ENCODE assay signal across 20 cellular contexts in the genomic region with DNA sequence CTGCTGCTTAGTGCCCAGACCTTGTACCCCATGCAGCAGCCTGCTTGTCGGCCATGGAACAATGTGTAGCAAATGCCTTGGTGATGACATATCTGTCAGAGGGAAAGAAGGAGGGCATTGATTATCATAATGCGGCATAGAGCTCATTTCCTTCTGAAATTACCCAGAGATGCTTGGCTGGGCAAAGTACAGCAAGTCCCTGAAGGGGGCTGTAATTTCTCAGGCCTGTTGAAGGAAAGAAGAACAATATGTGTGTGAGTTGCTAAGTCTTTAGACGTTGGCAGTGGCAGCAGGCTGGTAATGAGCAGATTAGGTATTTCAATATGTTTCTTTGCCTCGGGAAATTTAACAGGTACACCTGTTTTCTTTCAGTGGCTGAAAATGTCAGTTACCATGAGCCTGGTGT.
DNase-seq lines count a peak whose midpoint lies in the region; ATAC-seq and TF ChIP-seq lines count a peak whose summit lies in the region.
"Had no signal": no experiment of that assay in that cellular context is flagged by ENCODE, and none has a peak within 500 bp of the region (broad histone marks: within the 10 kb centered on the region; RNA-seq: fewer than 3 reads in every experiment).

No MANE protein-coding gene starts in this region.

- peak; percentile 78 for DNase-seq in A673 (ENCODE audit: low spot score)
- peak; percentile 55 for DNase-seq in NCI-H2227 treated with DMSO at 0.1 percent for 48 hours (lab: John Stamatoyannopoulos, UW)
- no peak for DNase-seq in foreskin keratinocyte
- DNase-seq in osteoblast (ENCODE audit: insufficient read length, low spot score, missing footprints) = no peak
- no peak for DNase-seq in DMS153 (lab: John Stamatoyannopoulos, UW)
- no peak for DNase-seq in CD8-positive, alpha-beta T cell
- no peak for DNase-seq in NCI-H82 treated with DMSO at 0.1 percent for 48 hours (lab: John Stamatoyannopoulos, UW; ENCODE audit: unreplicated experiment)
- no peak for DNase-seq in activated gamma-delta T cell treated with Interleukin-2 at 50 U/mL for 16 hours
- DNase-seq: activated CD4-positive, alpha-beta T cell treated with anti-CD3 and anti-CD28 coated beads for 4 hours; activated naive CD4-positive, alpha-beta T cell treated with Interleukin-2 at 50 U/mL for 16 hours; CD8-positive, alpha-beta memory T cell; cortex of kidney; KG1; kidney; NCI-H146; NCI-H446 treated with DMSO at 0.1 percent for 48 hours; SHP77 treated with DMSO at 0.1 percent for 48 hours; stimulated activated naive CD4-positive, alpha-beta T cell treated with Interleukin-2 at 50 U/mL for 16 hours; T1000 had no signal

- peaks cover 8% of the 10 kb centered on the region for H3K79me2 ChIP-seq in osteoblast (ENCODE audit: insufficient read depth, low read length)

- H3K9me3 Mint-ChIP-seq in CD8-positive, alpha-beta T cell = no peaks in the 10 kb centered on the region
- H3K9me3 Mint-ChIP-seq: CD8-positive, alpha-beta memory T cell had no signal

- H2AFZ ChIP-seq in osteoblast (ENCODE audit: low read length) = peak overlapping the region; percentile 51

- no peaks in the 10 kb centered on the region for H3K27me3 ChIP-seq in A673 (replicated peaks; ENCODE audit: insufficient read depth, low read depth, low read length, poor library complexity)
- no peaks in the 10 kb centered on the region for H3K27me3 ChIP-seq in foreskin keratinocyte
- no peaks in the 10 kb centered on the region for H3K27me3 ChIP-seq in osteoblast (ENCODE audit: insufficient read depth, low read length)
- no peaks in the 10 kb centered on the region for H3K27me3 ChIP-seq in CD8-positive, alpha-beta T cell (ENCODE audit: insufficient read depth, low read length)

- H3K27ac ChIP-seq in A673 (ENCODE audit: low read depth, low read length, poor library complexity, severe bottlenecking) (no peak overlapping the region), foreskin keratinocyte (peak overlapping the region; percentile 59), osteoblast (ENCODE audit: low read depth, low read length) (peak overlapping the region; percentile 85)
- H3K27ac ChIP-seq in CD8-positive, alpha-beta T cell (ENCODE audit: low read depth, low read length) = no peak overlapping the region

- POLR2A ChIA-PET in A673 (lab: Charles Lee; ENCODE audit: low non-redundant PET) = no interaction called here
- POLR2A ChIA-PET in CD8-positive, alpha-beta T cell (lab: Charles Lee) = no interaction called here

- H3K4me3 ChIP-seq in A673 (ENCODE audit: low read depth, low read length, poor library complexity, severe bottlenecking) = no peak overlapping the region
- H3K4me3 ChIP-seq in osteoblast (ENCODE audit: insufficient read depth, low read length) = no peak overlapping the region
- H3K4me3 ChIP-seq in CD8-positive, alpha-beta T cell (ENCODE audit: low read depth, low read length) = no peak overlapping the region

- H3K9me3 ChIP-seq in A673 (ENCODE audit: low read depth, low read length, poor library complexity, severe bottlenecking) = no peaks in the 10 kb centered on the region
- H3K9me3 ChIP-seq in osteoblast (ENCODE audit: low read depth, low read length) = no peaks in the 10 kb centered on the region
- no peaks in the 10 kb centered on the region for H3K9me3 ChIP-seq in CD8-positive, alpha-beta T cell (ENCODE audit: low read length)

- no peak overlapping the region for H3K4me3 Mint-ChIP-seq in CD8-positive, alpha-beta T cell
- H3K4me3 Mint-ChIP-seq: CD8-positive, alpha-beta memory T cell had no signal

- BruUV-seq in A673 (replicated peaks; lab: Mats Ljungman, UMichigan) = no TSS peak

- no peaks in the 10 kb centered on the region for H3K4me1 Mint-ChIP-seq in CD8-positive, alpha-beta T cell (ENCODE audit: low read depth)

- no peaks in the 10 kb centered on the region for H4K20me1 ChIP-seq in osteoblast (ENCODE audit: insufficient read depth, low read length)

- TF ChIP-seq CTCF in A673 (conservative IDR thresholded peaks at IDR 0.05; ENCODE audit: low read depth, low read length) (no peak), foreskin keratinocyte (conservative IDR thresholded peaks at IDR 0.05) (no peak), osteoblast (IDR thresholded peaks at IDR 0.05; ENCODE audit: extremely low read depth, low read depth, low read length) (no peak)
- TF ChIP-seq CTCF in CD8-positive, alpha-beta T cell (IDR thresholded peaks at IDR 0.05) = no peak

- intact Hi-C loops in A673 (cut with micrococcal nuclease; ENCODE audit: unreplicated experiment) = no loop called here
- intact Hi-C loops in CD8-positive, alpha-beta T cell (cut with DNase I, micrococcal nuclease) = no loop called here

- H3K4me1 ChIP-seq in A673 (ENCODE audit: insufficient read depth, low read length, poor library complexity, severe bottlenecking) (peaks cover 17% of the 10 kb centered on the region), foreskin keratinocyte (peaks cover 34% of the 10 kb centered on the region), osteoblast (ENCODE audit: insufficient read depth, low read length) (peaks cover 46% of the 10 kb centered on the region)
- H3K4me1 ChIP-seq in CD8-positive, alpha-beta T cell (ENCODE audit: insufficient read depth, low read length) = no peaks in the 10 kb centered on the region

- CTCF ChIA-PET in A673 (lab: Charles Lee) = no interaction called here
- CTCF ChIA-PET in CD8-positive, alpha-beta T cell (lab: Charles Lee) = interaction anchor here (0.9 kb wide), 1 partner anchor 16 kb away, joined by 3 read pairs; no protein-coding TSS in a partner anchor

- H3K27me3 Mint-ChIP-seq in CD8-positive, alpha-beta T cell (ENCODE audit: low read depth) = no peaks in the 10 kb centered on the region
- H3K27me3 Mint-ChIP-seq: CD8-positive, alpha-beta memory T cell had no signal

- no peak for ATAC-seq in foreskin keratinocyte
- no peak for ATAC-seq in CD8-positive, alpha-beta T cell
- ATAC-seq: esophagus mucosa had no signal

- H3K27ac Mint-ChIP-seq in CD8-positive, alpha-beta T cell = no peak overlapping the region
- H3K27ac Mint-ChIP-seq: CD8-positive, alpha-beta memory T cell had no signal

- H3K36me3 ChIP-seq in A673 (ENCODE audit: insufficient read depth, low read length, poor library complexity, severe bottlenecking) (no peaks in the 10 kb centered on the region), osteoblast (ENCODE audit: insufficient read depth, low read length) (no peaks in the 10 kb centered on the region)
- H3K36me3 ChIP-seq in CD8-positive, alpha-beta T cell (ENCODE audit: insufficient read depth, low read length) = no peaks in the 10 kb centered on the region

- no peaks in the 10 kb centered on the region for H3K36me3 Mint-ChIP-seq in CD8-positive, alpha-beta T cell

- H3K4me2 ChIP-seq in osteoblast (ENCODE audit: insufficient read depth, low read length) = no peak overlapping the region

Comparison
In these comparisons a context has a peak if more than half of its experiments do, and no peak if none do; other contexts are left out.
1. DNase-seq: peak in A673 (single experiment) and NCI-H2227 treated with DMSO at 0.1 percent for 48 hours (single experiment); none in foreskin keratinocyte (0 of 2), osteoblast (single experiment), DMS153 (single experiment), CD8-positive, alpha-beta T cell (0 of 7), NCI-H82 treated with DMSO at 0.1 percent for 48 hours (single experiment) and activated gamma-delta T cell treated with Interleukin-2 at 50 U/mL for 16 hours (single experiment).
2. H3K27ac ChIP-seq: peak in foreskin keratinocyte (single experiment) and osteoblast (single experiment); none in A673 (single experiment) and CD8-positive, alpha-beta T cell (single experiment).